Comparison of ENCODE assay signal across 33 cellular contexts in the genomic region with DNA sequence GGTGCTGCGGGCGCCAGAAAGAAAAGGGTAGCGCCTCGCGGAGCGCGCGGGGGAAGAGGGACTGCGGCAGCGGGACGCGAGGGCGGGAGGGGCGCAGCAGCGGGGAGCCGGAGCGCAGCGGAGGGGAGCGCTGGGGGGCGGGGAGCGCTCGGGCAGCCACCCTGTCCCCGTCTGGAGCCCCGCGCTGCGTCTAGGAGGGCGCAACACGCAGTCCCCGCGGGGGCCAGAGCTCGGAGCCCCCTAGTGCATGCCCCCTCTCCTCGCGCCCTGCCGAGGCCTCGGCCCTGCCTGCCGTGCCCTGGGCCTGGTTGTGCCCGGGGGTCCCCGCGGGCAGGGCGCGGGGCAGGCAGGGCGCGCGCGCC. TPM values are rescaled to one million over a fixed set of nuclear protein-coding genes. Genes with fewer than 3 reads are reported as not detected.
DNase-seq lines count a peak whose midpoint lies in the region; ATAC-seq, FAIRE-seq and TF ChIP-seq lines count a peak whose summit lies in the region.
"Had no signal": no experiment of that assay in that cellular context is flagged by ENCODE, and none has a peak within 500 bp of the region (broad histone marks: within the 10 kb centered on the region; RNA-seq: fewer than 3 reads in every experiment).

No MANE protein-coding gene starts in this region.

- no peaks in the 10 kb centered on the region for H3K9me3 Mint-ChIP-seq in endodermal cell
- H3K9me3 Mint-ChIP-seq: mesothelial cell of epicardium; stimulated activated memory B cell treated with anti-CD40 and anti-IgM and Interleukin-4, amounts not matched to agents 10 μg/mL and 1 μg/mL and 100 μg/mL, for 72 hours had no signal

- no peak overlapping the region for H3K27ac ChIP-seq in HUES6 (ENCODE audit: low read depth, low read length)
- peak overlapping the region; percentile 97 for H3K27ac ChIP-seq in endodermal cell (ENCODE audit: low read depth, low read length)
- no peak overlapping the region for H3K27ac ChIP-seq in sigmoid colon
- H3K27ac ChIP-seq: BLaER1 treated with 17β-estradiol and CSF1 and Interleukin-3, amounts not matched to agents 10 nM and 100 nM; gastroesophageal sphincter; SK-N-MC; skin epidermis; upper lobe of left lung had no signal

- H3K36me3 Mint-ChIP-seq in endodermal cell (ENCODE audit: low read depth) = no peaks in the 10 kb centered on the region
- H3K36me3 Mint-ChIP-seq: mesothelial cell of epicardium; stimulated activated memory B cell treated with anti-CD40 and anti-IgM and Interleukin-4, amounts not matched to agents 10 μg/mL and 1 μg/mL and 100 μg/mL, for 72 hours had no signal

- TF ChIP-seq EP300 in sigmoid colon (IDR thresholded peaks at IDR 0.05) = no peak

- ATAC-seq in GM18858 (IDR thresholded peaks at IDR 0.05; ENCODE audit: unreplicated experiment) = no peak
- ATAC-seq: activated CD8-positive, alpha-beta memory T cell treated with anti-CD3 and anti-CD28 coated beads, Interleukin-2, amount 10 ng/mL, durations not matched to agents 7 days and 5 days; gastroesophageal sphincter; GM12878; HCT116; stimulated activated memory B cell treated with anti-CD40 and anti-IgM and Interleukin-4, amounts not matched to agents 10 μg/mL and 1 μg/mL and 100 μg/mL, for 72 hours had no signal

- peaks cover 11% of the 10 kb centered on the region for H3K4me1 Mint-ChIP-seq in endodermal cell
- H3K4me1 Mint-ChIP-seq: activated CD8-positive, alpha-beta memory T cell treated with anti-CD3 and anti-CD28 coated beads, Interleukin-2, amount 10 ng/mL, durations not matched to agents 7 days and 5 days had no signal

- peak overlapping the region; percentile 43 for H3K4me3 Mint-ChIP-seq in endodermal cell
- H3K4me3 Mint-ChIP-seq: activated CD8-positive, alpha-beta memory T cell treated with anti-CD3 and anti-CD28 coated beads, Interleukin-2, amount 10 ng/mL, durations not matched to agents 7 days and 5 days; mesothelial cell of epicardium; stimulated activated memory B cell treated with anti-CD40 and anti-IgM and Interleukin-4, amounts not matched to agents 10 μg/mL and 1 μg/mL and 100 μg/mL, for 72 hours had no signal

- no peaks in the 10 kb centered on the region for H3K36me3 ChIP-seq in HUES6 (ENCODE audit: control insufficient read depth, insufficient read depth, low read length)
- no peaks in the 10 kb centered on the region for H3K36me3 ChIP-seq in endodermal cell (ENCODE audit: control insufficient read depth, insufficient read depth, low read length)
- H3K36me3 ChIP-seq in sigmoid colon = no peaks in the 10 kb centered on the region
- H3K36me3 ChIP-seq: BLaER1 treated with 17β-estradiol and CSF1 and Interleukin-3, amounts not matched to agents 10 nM and 100 nM; gastroesophageal sphincter; upper lobe of left lung had no signal

- no peak for TF ChIP-seq CTCF in endodermal cell (conservative IDR thresholded peaks at IDR 0.05)
- no peak for TF ChIP-seq CTCF in sigmoid colon (IDR thresholded peaks at IDR 0.05)

- H3K27me3 Mint-ChIP-seq in endodermal cell (ENCODE audit: insufficient read depth) = peaks cover 97% of the 10 kb centered on the region

- WGBS in endodermal cell (ENCODE audit: insufficient coverage in 1 of 2, insufficient read length in 1 of 2), 2 experiments = 0 to 1% methylated on average over 3 to 45 of the region's 45 CpGs
- WGBS in sigmoid colon, 2 donors = 7 to 9% methylated on average over 45 of the region's 45 CpGs

- no peak for TF ChIP-seq POLR2A in sigmoid colon (IDR thresholded peaks at IDR 0.05)
- TF ChIP-seq POLR2A in GM12891 (IDR thresholded peaks at IDR 0.05; ENCODE audit: low read depth, low read length) = no peak

- H3K27ac Mint-ChIP-seq in endodermal cell = no peak overlapping the region
- H3K27ac Mint-ChIP-seq: activated CD8-positive, alpha-beta memory T cell treated with anti-CD3 and anti-CD28 coated beads, Interleukin-2, amount 10 ng/mL, durations not matched to agents 7 days and 5 days; mesothelial cell of epicardium; stimulated activated memory B cell treated with anti-CD40 and anti-IgM and Interleukin-4, amounts not matched to agents 10 μg/mL and 1 μg/mL and 100 μg/mL, for 72 hours had no signal

- H3K4me1 ChIP-seq in HUES6 (ENCODE audit: control insufficient read depth, insufficient read depth, low read length) (peaks cover 24% of the 10 kb centered on the region; the same call in 1 of the 2 replicates), endodermal cell (ENCODE audit: control insufficient read depth, insufficient read depth, low read length) (peaks cover 12% of the 10 kb centered on the region), sigmoid colon (peaks cover 0 to 28% (median 21%) of the 10 kb centered on the region in 4 donors)
- H3K4me1 ChIP-seq: BLaER1 treated with 17β-estradiol and CSF1 and Interleukin-3, amounts not matched to agents 10 nM and 100 nM had no signal

- H3K9ac ChIP-seq in HUES6 (ENCODE audit: low read length) (no peak overlapping the region), endodermal cell (ENCODE audit: extremely low read depth, low read length, poor library complexity, severe bottlenecking) (no peak overlapping the region)
- H3K9ac ChIP-seq: BLaER1 treated with 17β-estradiol and CSF1 and Interleukin-3, amounts not matched to agents 10 nM and 100 nM had no signal

- FAIRE-seq in GM12891 (lab: Jason Lieb, UNC) = no peak
- FAIRE-seq: GM12878, TTC549 had no signal

- H3K9me3 ChIP-seq in HUES6 (ENCODE audit: control insufficient read depth, insufficient read depth, low read depth, low read length) = no peaks in the 10 kb centered on the region
- H3K9me3 ChIP-seq in endodermal cell (ENCODE audit: control insufficient read depth, low read length) = no peaks in the 10 kb centered on the region
- H3K9me3 ChIP-seq in sigmoid colon = no peaks in the 10 kb centered on the region
- H3K9me3 ChIP-seq: gastroesophageal sphincter, upper lobe of left lung had no signal

- H3K4me3 ChIP-seq in HUES6 (ENCODE audit: low read depth, low read length) (peak overlapping the region; percentile 57), endodermal cell (ENCODE audit: low read length) (peak overlapping the region; percentile 59), sigmoid colon (no peak overlapping the region)
- H3K4me3 ChIP-seq: gastroesophageal sphincter, GM12878, SK-N-MC, skin epidermis, upper lobe of left lung had no signal

- H3K27me3 ChIP-seq in HUES6 (ENCODE audit: control insufficient read depth, insufficient read depth, low read length) (peaks cover 97% of the 10 kb centered on the region), endodermal cell (ENCODE audit: control insufficient read depth, insufficient read depth, low read length, poor library complexity, severe bottlenecking) (peaks cover 100% of the 10 kb centered on the region), sigmoid colon (peaks cover 28 to 100% (median 54%) of the 10 kb centered on the region in 3 donors)

- intact Hi-C loops in sigmoid colon (cut with DNase I) = no loop called here

- DNase-seq in endodermal cell = no peak
- peak; percentile 27 for DNase-seq in iPS-NIHi7 (ENCODE audit: extremely low spot score)
- DNase-seq in sigmoid colon = peak; percentile 33
- DNase-seq in MV-4-11 (lab: John Stamatoyannopoulos, UW) = no peak
- no peak for DNase-seq in GM12891 (ENCODE audit: insufficient read length, low spot score)
- DNase-seq: activated CD4-positive, alpha-beta T cell treated with anti-CD3 and anti-CD28 coated beads, Interleukin-2, amount 50 U/mL, for 4 hours; activated CD8-positive, alpha-beta memory T cell treated with anti-CD3 and anti-CD28 coated beads, Interleukin-2, amount 10 ng/mL, durations not matched to agents 7 days and 5 days; activated naive CD4-positive, alpha-beta T cell treated with Interleukin-2 at 50 U/mL for 16 hours; activated T-cell treated with anti-CD3 and anti-CD28 coated beads, Interleukin-2, amount 50 U/mL, for 48 hours; cerebellar nuclear complex; EL; hippocampal formation; kidney glomerular epithelial cell; NCI-H1694 treated with DMSO at 0.1 percent for 48 hours; NCI-H2171; NCI-H510A; OCI-M1; substantia nigra had no signal

TF ChIP-seq in GM12891, 5 proteins besides CTCF, POLR2A, EP300 and RAD21:
- no peak for TF ChIP-seq POU2F2 (IDR thresholded peaks at IDR 0.05; ENCODE audit: low read depth, low read length)
- no peak for TF ChIP-seq TAF1 (IDR thresholded peaks at IDR 0.05; ENCODE audit: low read depth, low read length)

RNA-seq across cellular contexts. Expression of gene SOX1, which starts 37.9 kb away (rescaled TPM):
- total RNA-seq in endodermal cell = not detected
- 40.6 TPM for polyA plus RNA-seq in endodermal cell (2013, experiment 1 of 2)
- polyA plus RNA-seq in endodermal cell (2013, experiment 2 of 2) = 33.9 TPM
- total RNA-seq in sigmoid colon = under 1 TPM in 1 of 4 donors, not detected in 3; 0.36 TPM
- polyA plus RNA-seq in sigmoid colon = under 1 TPM in 2 of 3 donors, not detected in 1; under 0.01 to 0.01 TPM
- not detected for polyA plus RNA-seq in GM12891 (2012; ENCODE audit: low read depth, missing spikeins)
- total RNA-seq: activated CD8-positive, alpha-beta memory T cell treated with anti-CD3 and anti-CD28 coated beads, Interleukin-2, amount 10 ng/mL, durations not matched to agents 7 days and 5 days; dermis microvascular lymphatic vessel endothelial cell; GM12878; mesothelial cell of epicardium; osteoblast; T-helper 1 cell treated with Interleukin-12 subunit alpha and Interleukin-12 subunit beta and Interleukin-4 antibody, amounts not matched to agents 30 ng/mL and 1 ng/mL, for 36 hours; upper lobe of left lung had no signal
- polyA plus RNA-seq: GM12878 had no signal

Comparison
In these comparisons a context has a peak if more than half of its experiments do, and no peak if none do; other contexts are left out.
1. H3K4me3 ChIP-seq: peak in HUES6 (single experiment) and endodermal cell (single experiment); none in sigmoid colon (0 of 4).
2. DNase-seq: peak in iPS-NIHi7 (single experiment) and sigmoid colon (single experiment); none in endodermal cell (single experiment), MV-4-11 (single experiment) and GM12891 (single experiment).